Comparison of ENCODE assay signal across 16 cellular contexts in genomic region chr4:11037637-11038036, GRCh38.
DNase-seq lines count a peak whose midpoint lies in the region; ATAC-seq and TF ChIP-seq lines count a peak whose summit lies in the region.
"Had no signal": no experiment of that assay in that cellular context is flagged by ENCODE, and none has a peak within 500 bp of the region (broad histone marks: within the 10 kb centered on the region; RNA-seq: fewer than 3 reads in every experiment).

No MANE protein-coding gene starts in this region.

- no peaks in the 10 kb centered on the region for H3K27me3 ChIP-seq in left ventricle myocardium inferior (ENCODE audit: low read depth)
- no peaks in the 10 kb centered on the region for H3K27me3 ChIP-seq in GM23338 (ENCODE audit: insufficient read depth)
- H3K27me3 ChIP-seq: BLaER1 had no signal

- ATAC-seq in Right ventricle myocardium inferior (peak; percentile 62), GM23338 (no peak), HG02870 (IDR thresholded peaks at IDR 0.05; ENCODE audit: unreplicated experiment) (no peak), HG03469 (IDR thresholded peaks at IDR 0.05; ENCODE audit: unreplicated experiment) (no peak)
- no peak for ATAC-seq in stimulated activated memory B cell treated with anti-CD40 and anti-IgM and Interleukin-4, amounts not matched to agents 10 μg/mL and 1 μg/mL and 100 μg/mL, for 72 hours

- H3K36me3 ChIP-seq in left ventricle myocardium inferior, result no peaks in the 10 kb centered on the region
- H3K36me3 ChIP-seq in GM23338 (ENCODE audit: insufficient read depth), result no peaks in the 10 kb centered on the region
- H3K36me3 ChIP-seq: BLaER1 had no signal

- H2AFZ ChIP-seq in GM23338, result peak overlapping the region; percentile 60; the same call in 1 of the 2 replicates

- no peaks in the 10 kb centered on the region for H3K9me3 ChIP-seq in left ventricle myocardium inferior (replicated peaks)
- H3K9me3 ChIP-seq: BLaER1 had no signal

- no peaks in the 10 kb centered on the region; the same call in 2 of the 3 replicates for H3K9me3 Mint-ChIP-seq in GM23338
- H3K9me3 Mint-ChIP-seq in stimulated activated memory B cell treated with anti-CD40 and anti-IgM and Interleukin-4, amounts not matched to agents 10 μg/mL and 1 μg/mL and 100 μg/mL, for 72 hours, result no peaks in the 10 kb centered on the region
- H3K9me3 Mint-ChIP-seq: H9 had no signal

- H3K27ac ChIP-seq in left ventricle myocardium inferior (replicated peaks) (no peak overlapping the region), GM23338 (ENCODE audit: low read depth) (no peak overlapping the region)
- H3K27ac ChIP-seq: BLaER1, HL-60 had no signal

- no peaks in the 10 kb centered on the region for H3K4me1 ChIP-seq in left ventricle myocardium inferior
- no peaks in the 10 kb centered on the region for H3K4me1 ChIP-seq in GM23338 (ENCODE audit: insufficient read depth)

- no peaks in the 10 kb centered on the region for H3K27me3 Mint-ChIP-seq in GM23338 (ENCODE audit: insufficient read depth, low read depth, poor library complexity)
- H3K27me3 Mint-ChIP-seq in stimulated activated memory B cell treated with anti-CD40 and anti-IgM and Interleukin-4, amounts not matched to agents 10 μg/mL and 1 μg/mL and 100 μg/mL, for 72 hours, result no peaks in the 10 kb centered on the region
- H3K27me3 Mint-ChIP-seq: CD4-positive, alpha-beta memory T cell had no signal

- DNase-seq in Right ventricle myocardium inferior (ENCODE audit: missing footprints), result no peak
- no peak for DNase-seq in left ventricle myocardium inferior
- DNase-seq in GM23338 (ENCODE audit: low spot score), result no peak
- DNase-seq in fibroblast of the aortic adventitia (ENCODE audit: low read depth), result peak; percentile 4
- DNase-seq: 8988T; CD4-positive, alpha-beta memory T cell; DMS153; DMS79; GDM1; H9 had no signal

- no peaks in the 10 kb centered on the region for H3K36me3 Mint-ChIP-seq in GM23338 (ENCODE audit: low read depth)
- no peaks in the 10 kb centered on the region for H3K36me3 Mint-ChIP-seq in stimulated activated memory B cell treated with anti-CD40 and anti-IgM and Interleukin-4, amounts not matched to agents 10 μg/mL and 1 μg/mL and 100 μg/mL, for 72 hours
- H3K36me3 Mint-ChIP-seq: CD14-positive monocyte; CD4-positive, alpha-beta memory T cell had no signal

- H3K4me1 Mint-ChIP-seq in GM23338, result peaks cover 2% of the 10 kb centered on the region; the same call in 1 of the 3 replicates
- H3K4me1 Mint-ChIP-seq in stimulated activated memory B cell treated with anti-CD40 and anti-IgM and Interleukin-4, amounts not matched to agents 10 μg/mL and 1 μg/mL and 100 μg/mL, for 72 hours, result peaks cover 21% of the 10 kb centered on the region
- H3K4me1 Mint-ChIP-seq: CD14-positive monocyte; CD4-positive, alpha-beta memory T cell had no signal

- no peaks in the 10 kb centered on the region for H3K79me2 ChIP-seq in GM23338 (replicated peaks; ENCODE audit: insufficient read depth)

- H3F3A ChIP-seq in GM23338 (replicated peaks; ENCODE audit: low read depth), result no peaks in the 10 kb centered on the region

- no peak for TF ChIP-seq CTCF in left ventricle myocardium inferior (IDR thresholded peaks at IDR 0.05; ENCODE audit: borderline replicate concordance)
- TF ChIP-seq CTCF in GM23338 (conservative IDR thresholded peaks at IDR 0.05; ENCODE audit: low read depth in 2 of 2), result no peak
- TF ChIP-seq CTCF in fibroblast of the aortic adventitia (IDR thresholded peaks at IDR 0.05; ENCODE audit: insufficient read depth, low read length), result no peak

- no peaks in the 10 kb centered on the region for H3K9me2 ChIP-seq in GM23338 (ENCODE audit: insufficient read depth)

- H3K4me3 ChIP-seq in left ventricle myocardium inferior, result no peak overlapping the region
- no peak overlapping the region for H3K4me3 ChIP-seq in GM23338
- no peak overlapping the region for H3K4me3 ChIP-seq in fibroblast of the aortic adventitia (ENCODE audit: low read depth, low read length)
- H3K4me3 ChIP-seq: BLaER1 had no signal

- H4K20me1 ChIP-seq in GM23338 (replicated peaks; ENCODE audit: insufficient read depth), result no peaks in the 10 kb centered on the region
- H4K20me1 ChIP-seq: BLaER1 had no signal

- no peak overlapping the region for H3K4me2 ChIP-seq in GM23338
- H3K4me2 ChIP-seq: BLaER1 had no signal

- H3K4me3 Mint-ChIP-seq in GM23338, result no peak overlapping the region
- H3K4me3 Mint-ChIP-seq in stimulated activated memory B cell treated with anti-CD40 and anti-IgM and Interleukin-4, amounts not matched to agents 10 μg/mL and 1 μg/mL and 100 μg/mL, for 72 hours, result no peak overlapping the region
- H3K4me3 Mint-ChIP-seq: CD14-positive monocyte; CD4-positive, alpha-beta memory T cell; H9 had no signal

- intact Hi-C loops in Right ventricle myocardium inferior (cut with DNase I), result no loop called here
- intact Hi-C loops in left ventricle myocardium inferior (cut with micrococcal nuclease), result no loop called here

- no peak overlapping the region for H3K27ac Mint-ChIP-seq in GM23338
- peak overlapping the region; percentile 25 for H3K27ac Mint-ChIP-seq in stimulated activated memory B cell treated with anti-CD40 and anti-IgM and Interleukin-4, amounts not matched to agents 10 μg/mL and 1 μg/mL and 100 μg/mL, for 72 hours
- H3K27ac Mint-ChIP-seq: CD4-positive, alpha-beta memory T cell had no signal

TF ChIP-seq in GM23338, 12 proteins besides CTCF, POLR2A, EP300 and RAD21 (continues in another document):
- TF ChIP-seq EZH2 (IDR thresholded peaks at IDR 0.05; ENCODE audit: low read depth, unreplicated experiment), result no peak
- no peak for TF ChIP-seq ZNF331 (CRISPR knock-in tag; IDR thresholded peaks at IDR 0.05; ENCODE audit: low read depth)
- no peak for TF ChIP-seq ETS1 (IDR thresholded peaks at IDR 0.05)
- no peak for TF ChIP-seq JUNB (IDR thresholded peaks at IDR 0.05; ENCODE audit: unreplicated experiment)
- TF ChIP-seq STAT1 (IDR thresholded peaks at IDR 0.05; ENCODE audit: unreplicated experiment), result no peak
- TF ChIP-seq, protein P1, sequence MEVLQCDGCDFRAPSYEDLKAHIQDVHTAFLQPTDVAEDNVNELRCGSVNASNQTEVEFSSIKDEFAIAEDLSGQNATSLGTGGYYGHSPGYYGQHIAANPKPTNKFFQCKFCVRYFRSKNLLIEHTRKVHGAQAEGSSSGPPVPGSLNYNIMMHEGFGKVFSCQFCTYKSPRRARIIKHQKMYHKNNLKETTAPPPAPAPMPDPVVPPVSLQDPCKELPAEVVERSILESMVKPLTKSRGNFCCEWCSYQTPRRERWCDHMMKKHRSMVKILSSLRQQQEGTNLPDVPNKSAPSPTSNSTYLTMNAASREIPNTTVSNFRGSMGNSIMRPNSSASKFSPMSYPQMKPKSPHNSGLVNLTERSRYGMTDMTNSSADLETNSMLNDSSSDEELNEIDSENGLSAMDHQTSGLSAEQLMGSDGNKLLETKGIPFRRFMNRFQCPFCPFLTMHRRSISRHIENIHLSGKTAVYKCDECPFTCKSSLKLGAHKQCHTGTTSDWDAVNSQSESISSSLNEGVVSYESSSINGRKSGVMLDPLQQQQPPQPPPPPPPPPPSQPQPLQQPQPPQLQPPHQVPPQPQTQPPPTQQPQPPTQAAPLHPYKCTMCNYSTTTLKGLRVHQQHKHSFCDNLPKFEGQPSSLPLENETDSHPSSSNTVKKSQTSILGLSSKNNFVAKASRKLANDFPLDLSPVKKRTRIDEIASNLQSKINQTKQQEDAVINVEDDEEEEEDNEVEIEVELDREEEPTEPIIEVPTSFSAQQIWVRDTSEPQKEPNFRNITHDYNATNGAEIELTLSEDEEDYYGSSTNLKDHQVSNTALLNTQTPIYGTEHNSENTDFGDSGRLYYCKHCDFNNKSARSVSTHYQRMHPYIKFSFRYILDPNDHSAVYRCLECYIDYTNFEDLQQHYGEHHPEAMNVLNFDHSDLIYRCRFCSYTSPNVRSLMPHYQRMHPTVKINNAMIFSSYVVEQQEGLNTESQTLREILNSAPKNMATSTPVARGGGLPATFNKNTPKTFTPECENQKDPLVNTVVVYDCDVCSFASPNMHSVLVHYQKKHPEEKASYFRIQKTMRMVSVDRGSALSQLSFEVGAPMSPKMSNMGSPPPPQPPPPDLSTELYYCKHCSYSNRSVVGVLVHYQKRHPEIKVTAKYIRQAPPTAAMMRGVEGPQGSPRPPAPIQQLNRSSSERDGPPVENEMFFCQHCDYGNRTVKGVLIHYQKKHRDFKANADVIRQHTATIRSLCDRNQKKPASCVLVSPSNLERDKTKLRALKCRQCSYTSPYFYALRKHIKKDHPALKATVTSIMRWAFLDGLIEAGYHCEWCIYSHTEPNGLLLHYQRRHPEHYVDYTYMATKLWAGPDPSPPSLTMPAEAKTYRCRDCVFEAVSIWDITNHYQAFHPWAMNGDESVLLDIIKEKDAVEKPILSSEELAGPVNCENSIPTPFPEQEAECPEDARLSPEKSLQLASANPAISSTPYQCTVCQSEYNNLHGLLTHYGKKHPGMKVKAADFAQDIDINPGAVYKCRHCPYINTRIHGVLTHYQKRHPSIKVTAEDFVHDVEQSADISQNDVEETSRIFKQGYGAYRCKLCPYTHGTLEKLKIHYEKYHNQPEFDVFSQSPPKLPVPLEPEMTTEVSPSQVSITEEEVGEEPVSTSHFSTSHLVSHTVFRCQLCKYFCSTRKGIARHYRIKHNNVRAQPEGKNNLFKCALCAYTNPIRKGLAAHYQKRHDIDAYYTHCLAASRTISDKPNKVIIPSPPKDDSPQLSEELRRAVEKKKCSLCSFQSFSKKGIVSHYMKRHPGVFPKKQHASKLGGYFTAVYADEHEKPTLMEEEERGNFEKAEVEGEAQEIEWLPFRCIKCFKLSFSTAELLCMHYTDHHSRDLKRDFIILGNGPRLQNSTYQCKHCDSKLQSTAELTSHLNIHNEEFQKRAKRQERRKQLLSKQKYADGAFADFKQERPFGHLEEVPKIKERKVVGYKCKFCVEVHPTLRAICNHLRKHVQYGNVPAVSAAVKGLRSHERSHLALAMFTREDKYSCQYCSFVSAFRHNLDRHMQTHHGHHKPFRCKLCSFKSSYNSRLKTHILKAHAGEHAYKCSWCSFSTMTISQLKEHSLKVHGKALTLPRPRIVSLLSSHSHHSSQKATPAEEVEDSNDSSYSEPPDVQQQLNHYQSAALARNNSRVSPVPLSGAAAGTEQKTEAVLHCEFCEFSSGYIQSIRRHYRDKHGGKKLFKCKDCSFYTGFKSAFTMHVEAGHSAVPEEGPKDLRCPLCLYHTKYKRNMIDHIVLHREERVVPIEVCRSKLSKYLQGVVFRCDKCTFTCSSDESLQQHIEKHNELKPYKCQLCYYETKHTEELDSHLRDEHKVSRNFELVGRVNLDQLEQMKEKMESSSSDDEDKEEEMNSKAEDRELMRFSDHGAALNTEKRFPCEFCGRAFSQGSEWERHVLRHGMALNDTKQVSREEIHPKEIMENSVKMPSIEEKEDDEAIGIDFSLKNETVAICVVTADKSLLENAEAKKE (CRISPR knock-in tag; IDR thresholded peaks at IDR 0.05), result no peak
